8 cellular contexts compared by ENCODE assay signal in the genomic region with DNA sequence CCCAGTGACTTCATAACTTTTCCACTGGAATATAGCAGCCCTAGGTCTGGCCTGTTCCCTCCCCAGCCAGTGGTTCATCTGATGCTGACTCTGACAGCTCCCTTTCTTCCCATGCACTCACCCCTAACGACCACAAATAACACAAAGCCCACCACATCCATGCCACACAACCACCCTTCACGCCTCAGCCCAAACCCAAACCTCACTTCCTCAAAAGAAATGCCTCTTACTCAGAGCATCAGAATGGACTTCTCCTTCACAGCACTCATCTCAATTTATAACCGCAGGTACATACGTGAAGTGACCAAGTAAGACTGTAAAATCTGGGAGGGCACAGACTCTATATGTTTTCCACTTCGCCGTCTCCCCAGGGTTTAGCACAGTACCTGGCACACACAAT. TPM values are rescaled to one million over a fixed set of nuclear protein-coding genes. Genes with fewer than 3 reads are reported as not detected.
DNase-seq lines count a peak whose midpoint lies in the region; TF ChIP-seq lines count a peak whose summit lies in the region.

No MANE protein-coding gene starts in this region.

- H3K4me3 ChIP-seq in WI38 (ENCODE audit: low read depth, low read length) (peak overlapping the region; percentile 96), skeletal muscle satellite cell (ENCODE audit: low read length) (peak overlapping the region; percentile 87)

- H3K9me3 Mint-ChIP-seq in activated naive CD4-positive, alpha-beta T cell treated with anti-CD3 and anti-CD28 coated beads for 36 hours: no peaks in the 10 kb centered on the region

- TF ChIP-seq CTCF in WI38 (IDR thresholded peaks at IDR 0.05; ENCODE audit: low read depth, low read length): no peak

- DNase-seq in activated naive CD4-positive, alpha-beta T cell treated with anti-CD3 and anti-CD28 coated beads for 36 hours: peak; percentile 32
- no peak for DNase-seq in activated naive CD4-positive, alpha-beta T cell treated with anti-CD3 and anti-CD28 coated beads, Interleukin-2, amount 50 U/mL, for 16 hours
- DNase-seq in fibroblast of peridontal ligament (ENCODE audit: extremely low read depth) (peak; percentile 14), Ammon's horn (ENCODE audit: low spot score) (no peak), globus pallidus (ENCODE audit: low spot score) (no peak)
- DNase-seq in effector CD4-positive, alpha-beta T cell: no peak

- H3K36me3 Mint-ChIP-seq in activated naive CD4-positive, alpha-beta T cell treated with anti-CD3 and anti-CD28 coated beads for 36 hours (ENCODE audit: low read depth): peaks cover 16% of the 10 kb centered on the region

- peak overlapping the region; percentile 95 for H3K4me2 ChIP-seq in skeletal muscle satellite cell (ENCODE audit: low read length)

- intact Hi-C loops in activated naive CD4-positive, alpha-beta T cell treated with anti-CD3 and anti-CD28 coated beads for 36 hours (cut with micrococcal nuclease): loop anchor here (5.0 kb wide), 1 partner anchor 46 kb away; no protein-coding TSS in a partner anchor

- no peaks in the 10 kb centered on the region for H3K27me3 Mint-ChIP-seq in activated naive CD4-positive, alpha-beta T cell treated with anti-CD3 and anti-CD28 coated beads for 36 hours (ENCODE audit: low read depth)

- CTCF ChIA-PET in activated naive CD4-positive, alpha-beta T cell treated with anti-CD3 and anti-CD28 coated beads for 36 hours (lab: Charles Lee): interaction anchor here (1.0 kb wide), 1 partner anchor 10 kb away, joined by 4 read pairs; no protein-coding TSS in a partner anchor

- H3K27ac Mint-ChIP-seq in activated naive CD4-positive, alpha-beta T cell treated with anti-CD3 and anti-CD28 coated beads for 36 hours: peak overlapping the region; percentile 7

- peaks cover 27% of the 10 kb centered on the region for H3K36me3 ChIP-seq in skeletal muscle satellite cell (ENCODE audit: insufficient read depth, low read length)

- no peaks in the 10 kb centered on the region for H3K9me3 ChIP-seq in skeletal muscle satellite cell (replicated peaks; ENCODE audit: low read length)

- H3K9ac ChIP-seq in skeletal muscle satellite cell (ENCODE audit: low read depth, low read length): peak overlapping the region; percentile 90

- peaks cover 10% of the 10 kb centered on the region for H3K4me1 Mint-ChIP-seq in activated naive CD4-positive, alpha-beta T cell treated with anti-CD3 and anti-CD28 coated beads for 36 hours (ENCODE audit: low read depth)

- H3K4me1 ChIP-seq in skeletal muscle satellite cell (ENCODE audit: control insufficient read depth, insufficient read depth, low read length): peaks cover 27% of the 10 kb centered on the region

- no peaks in the 10 kb centered on the region for H3K27me3 ChIP-seq in skeletal muscle satellite cell (ENCODE audit: control insufficient read depth, insufficient read depth, low read length)

- H3K4me3 Mint-ChIP-seq in activated naive CD4-positive, alpha-beta T cell treated with anti-CD3 and anti-CD28 coated beads for 36 hours: peak overlapping the region; percentile 90

RNA-seq across cellular contexts. Expression of gene RBSN, which starts 1.1 kb away (rescaled TPM):
- 10 to 100 TPM; 15.3 to 15.8 TPM for total RNA-seq in activated naive CD4-positive, alpha-beta T cell treated with anti-CD3 and anti-CD28 coated beads for 36 hours
- total RNA-seq in skeletal muscle satellite cell (2012; rRNA removed): 14.4 and 15.3 TPM in 2 replicates

RNA-seq across cellular contexts. Expression of gene MRPS25, which starts 32.8 kb away (rescaled TPM):
- total RNA-seq in activated naive CD4-positive, alpha-beta T cell treated with anti-CD3 and anti-CD28 coated beads for 36 hours: 10 to 100 TPM; 55.0 to 57.5 TPM
- total RNA-seq in skeletal muscle satellite cell (2012; rRNA removed): 23.3 and 24.0 TPM in 2 replicates

Comparison
In these comparisons a context has a peak if more than half of its experiments do, and no peak if none do; other contexts are left out.
1. DNase-seq: peak in activated naive CD4-positive, alpha-beta T cell treated with anti-CD3 and anti-CD28 coated beads for 36 hours (single experiment) and fibroblast of peridontal ligament (single experiment); none in activated naive CD4-positive, alpha-beta T cell treated with anti-CD3 and anti-CD28 coated beads, Interleukin-2, amount 50 U/mL, for 16 hours (single experiment), Ammon's horn (single experiment), effector CD4-positive, alpha-beta T cell (single experiment) and globus pallidus (single experiment).